In the genomic region with DNA sequence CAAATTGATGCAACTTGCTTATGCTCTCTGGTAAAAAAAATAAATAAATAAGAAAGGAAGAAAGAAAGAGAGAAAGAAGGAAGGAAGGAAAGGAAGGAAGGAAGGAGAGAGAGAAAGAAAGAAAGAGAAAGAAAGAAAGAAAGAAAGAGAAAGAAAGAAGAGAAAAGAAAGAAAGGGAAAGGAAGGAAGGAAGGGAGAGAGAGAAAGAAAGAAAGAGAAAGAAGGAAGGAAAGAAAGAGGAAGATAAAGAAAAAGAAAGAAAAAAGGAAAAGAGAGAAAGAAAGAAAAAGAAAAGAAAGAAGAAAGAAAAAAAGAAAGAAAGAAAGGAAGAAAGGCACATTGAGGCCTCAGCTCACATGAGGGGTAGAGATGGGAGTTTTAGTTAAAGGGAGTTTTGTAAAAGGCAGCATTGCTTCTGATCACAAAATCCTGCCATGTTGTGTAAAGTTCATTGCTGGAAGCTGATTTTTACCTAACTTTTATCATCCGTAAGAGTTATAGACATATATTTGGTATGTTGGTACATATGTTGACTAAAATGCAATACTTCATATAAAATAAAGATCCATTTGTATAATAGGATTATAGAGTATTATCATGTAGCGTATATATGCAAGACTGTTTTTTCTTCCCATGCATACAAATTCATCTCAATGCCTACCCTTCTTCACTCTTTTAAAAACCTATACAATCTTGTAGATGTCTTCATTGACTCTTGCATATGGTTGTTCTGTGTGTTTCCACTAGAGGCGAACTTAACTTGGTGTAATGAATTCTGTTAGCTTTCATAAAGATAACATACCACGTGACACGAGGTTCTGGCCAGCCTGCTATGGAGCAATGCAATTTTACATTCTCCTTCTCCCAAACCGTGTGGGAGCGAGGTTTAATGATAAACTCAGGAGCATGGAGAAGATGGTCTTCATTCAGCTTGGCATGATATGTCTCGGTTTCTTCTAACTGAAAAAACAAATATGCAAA, we compare ENCODE assay signal across 13 cellular contexts. TPM values are rescaled to one million over a fixed set of nuclear protein-coding genes. Genes with fewer than 3 reads are reported as not detected.
DNase-seq lines count a peak whose midpoint lies in the region; ATAC-seq and TF ChIP-seq lines count a peak whose summit lies in the region.
"Had no signal": no experiment of that assay in that cellular context is flagged by ENCODE, and none has a peak within 500 bp of the region (broad histone marks: within the 10 kb centered on the region; RNA-seq: fewer than 3 reads in every experiment).

No MANE protein-coding gene starts in this region.

- H4K20me1 ChIP-seq in DOHH2 (ENCODE audit: control insufficient read depth, insufficient read depth, low read depth, low read length), result no peaks in the 10 kb centered on the region

- H3K27me3 ChIP-seq in DOHH2 (ENCODE audit: control insufficient read depth, low read length), result no peaks in the 10 kb centered on the region
- H3K27me3 ChIP-seq in Peyer's patch, result no peaks in the 10 kb centered on the region
- H3K27me3 ChIP-seq: thyroid gland had no signal

- intact Hi-C loops in activated B cell treated with CpG ODN at 0.5 μM for 24 hours (cut with micrococcal nuclease), result no loop called here

- POLR2A ChIA-PET in activated B cell treated with CpG ODN at 0.5 μM for 24 hours (lab: Charles Lee), result interaction anchor here (0.6 to 1.2 kb wide), 4 partner anchors 10 to 85 kb away, joined by 3 to 7 read pairs (median 4); no protein-coding TSS in a partner anchor

- H3K9me3 Mint-ChIP-seq in activated B cell treated with CpG ODN at 0.5 μM for 24 hours, result no peaks in the 10 kb centered on the region
- H3K9me3 Mint-ChIP-seq in memory B cell, result no peaks in the 10 kb centered on the region
- H3K9me3 Mint-ChIP-seq: activated T-helper 1 cell treated with anti-CD3 and anti-CD28 coated beads, Interleukin-12 subunit alpha, Interleukin-12 subunit beta, Interleukin-2, Interleukin-4 antibody, amounts not matched to agents 30 ng/mL and 10 ng/mL and 1 ng/mL, durations not matched to agents 14 hours and 24 hours and 36 hours had no signal

- H3K27ac Mint-ChIP-seq in activated B cell treated with CpG ODN at 0.5 μM for 24 hours (no peak overlapping the region), memory B cell (peak overlapping the region; percentile 10)
- H3K27ac Mint-ChIP-seq: activated T-helper 1 cell treated with anti-CD3 and anti-CD28 coated beads, Interleukin-12 subunit alpha, Interleukin-12 subunit beta, Interleukin-2, Interleukin-4 antibody, amounts not matched to agents 30 ng/mL and 10 ng/mL and 1 ng/mL, durations not matched to agents 14 hours and 24 hours and 36 hours had no signal

- no peaks in the 10 kb centered on the region for H3K9me2 ChIP-seq in DOHH2 (replicated peaks; ENCODE audit: control insufficient read depth, low read length)

- no peaks in the 10 kb centered on the region for H3F3A ChIP-seq in DOHH2 (ENCODE audit: control insufficient read depth, insufficient read depth)

- TF ChIP-seq CTCF in DOHH2 (IDR thresholded peaks at IDR 0.05; ENCODE audit: low read depth, low read length, poor library complexity, severe bottlenecking) (peak; percentile 42), activated B cell treated with CpG ODN at 0.5 μM for 24 hours (IDR thresholded peaks at IDR 0.05) (peak; percentile 38), Peyer's patch (IDR thresholded peaks at IDR 0.05) (peak in 3 of 6 experiments; percentile 61 to 70 (median 69))

- no peak overlapping the region for H3K4me2 ChIP-seq in DOHH2 (ENCODE audit: low read length)

- ATAC-seq in activated B cell treated with CpG ODN at 0.5 μM for 24 hours (ENCODE audit: low read depth) (no peak), memory B cell (ENCODE audit: low read depth) (no peak), HG03139 (IDR thresholded peaks at IDR 0.05; ENCODE audit: unreplicated experiment) (no peak), HG02798 (IDR thresholded peaks at IDR 0.05; ENCODE audit: poor library complexity, unreplicated experiment) (no peak)

- H3K4me1 ChIP-seq in DOHH2 (ENCODE audit: control insufficient read depth, low read length), result peaks cover 24% of the 10 kb centered on the region
- H3K4me1 ChIP-seq in Peyer's patch, result no peaks in the 10 kb centered on the region
- H3K4me1 ChIP-seq: thyroid gland had no signal

- H3K9me3 ChIP-seq in DOHH2 (ENCODE audit: control insufficient read depth, insufficient read depth, low read length), result no peaks in the 10 kb centered on the region
- no peaks in the 10 kb centered on the region for H3K9me3 ChIP-seq in Peyer's patch
- H3K9me3 ChIP-seq: thyroid gland had no signal

- H3K4me3 Mint-ChIP-seq in activated B cell treated with CpG ODN at 0.5 μM for 24 hours (no peak overlapping the region), memory B cell (no peak overlapping the region)
- H3K4me3 Mint-ChIP-seq: activated T-helper 1 cell treated with anti-CD3 and anti-CD28 coated beads, Interleukin-12 subunit alpha, Interleukin-12 subunit beta, Interleukin-2, Interleukin-4 antibody, amounts not matched to agents 30 ng/mL and 10 ng/mL and 1 ng/mL, durations not matched to agents 14 hours and 24 hours and 36 hours had no signal

- H3K36me3 ChIP-seq in DOHH2 (ENCODE audit: control insufficient read depth, low read length), result no peaks in the 10 kb centered on the region
- no peaks in the 10 kb centered on the region for H3K36me3 ChIP-seq in Peyer's patch
- H3K36me3 ChIP-seq: thyroid gland had no signal

- no peak overlapping the region for H3K27ac ChIP-seq in DOHH2 (ENCODE audit: low read depth, low read length)
- H3K27ac ChIP-seq in Peyer's patch, result no peak overlapping the region
- H3K27ac ChIP-seq: RWPE1, thyroid gland had no signal

- H3K4me3 ChIP-seq in DOHH2 (ENCODE audit: low read length) (no peak overlapping the region), Peyer's patch (no peak overlapping the region)
- H3K4me3 ChIP-seq in Jurkat, Clone E6-1 (ENCODE audit: low read length), result no peak overlapping the region
- H3K4me3 ChIP-seq: thyroid gland had no signal

- CTCF ChIA-PET in activated B cell treated with CpG ODN at 0.5 μM for 24 hours (lab: Charles Lee), result no interaction called here

- H3K4me1 Mint-ChIP-seq in activated B cell treated with CpG ODN at 0.5 μM for 24 hours (no peaks in the 10 kb centered on the region), memory B cell (no peaks in the 10 kb centered on the region)

- H3K27me3 Mint-ChIP-seq in activated B cell treated with CpG ODN at 0.5 μM for 24 hours (no peaks in the 10 kb centered on the region), memory B cell (no peaks in the 10 kb centered on the region)

- H3K79me2 ChIP-seq in DOHH2 (ENCODE audit: control insufficient read depth, low read length), result no peaks in the 10 kb centered on the region

- DNase-seq in Jurkat, Clone E6-1 (ENCODE audit: low read depth, low spot score), result peak; percentile 19
- DNase-seq in activated B cell treated with CpG ODN at 0.5 μM for 24 hours (no peak), memory B cell (ENCODE audit: low spot score in 2 of 2) (no peak), Peyer's patch (no peak), NCI-H2081 treated with DMSO at 0.1 percent for 48 hours (lab: John Stamatoyannopoulos, UW) (no peak)
- DNase-seq: activated CD4-positive, alpha-beta T cell treated with anti-CD3 and anti-CD28 coated beads for 1 hour; NCI-H2171 treated with DMSO at 0.1 percent for 48 hours; thyroid gland had no signal

- H3K36me3 Mint-ChIP-seq in activated B cell treated with CpG ODN at 0.5 μM for 24 hours (ENCODE audit: low read depth) (peaks cover 18% of the 10 kb centered on the region), memory B cell (peaks cover 11% of the 10 kb centered on the region)

- no peak for TF ChIP-seq POLR2A in Peyer's patch (IDR thresholded peaks at IDR 0.05)

RNA-seq across cellular contexts. Expression of gene MYOM1, which starts 32.8 kb away (rescaled TPM):
- not detected for polyA plus RNA-seq in Jurkat, Clone E6-1 (2012; ENCODE audit: insufficient read depth, insufficient read length)
- total RNA-seq in activated B cell treated with CpG ODN at 0.5 μM for 24 hours, result 4.1 and 4.9 TPM in 2 replicates
- total RNA-seq in Peyer's patch, result 10 to 100 TPM in 1 of 4 donors, 1 to 10 TPM in 3; 1.3 to 29.7 (median 3.1) TPM
